Comparison of ENCODE assay signal across 8 cellular contexts in the genomic region with DNA sequence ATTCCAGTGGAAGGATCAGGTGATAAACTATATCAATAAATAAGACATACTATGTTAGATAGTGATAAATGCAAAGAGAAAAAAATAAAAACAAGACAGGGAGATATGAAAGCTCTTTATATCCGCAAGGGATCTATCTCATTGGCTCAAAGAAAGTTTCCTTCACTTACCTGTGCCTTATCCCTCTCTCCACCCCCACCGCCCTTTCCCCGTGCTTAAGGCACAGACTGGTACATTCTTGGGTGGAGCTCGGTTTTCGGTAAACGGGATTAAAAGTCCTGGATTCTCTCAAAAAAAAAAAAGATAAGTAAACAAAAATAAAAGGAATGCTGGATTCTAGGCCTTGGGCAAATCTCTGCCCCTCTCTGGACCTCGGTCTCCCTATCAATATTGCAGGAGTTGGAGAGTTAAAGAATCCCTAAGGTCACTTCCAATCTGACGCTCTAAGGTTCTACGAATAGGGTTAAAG. TPM values are rescaled to one million over a fixed set of nuclear protein-coding genes. Genes with fewer than 3 reads are reported as not detected.
DNase-seq lines count a peak whose midpoint lies in the region; ATAC-seq and TF ChIP-seq lines count a peak whose summit lies in the region.

No MANE protein-coding gene starts in this region.

- H3K9me3 ChIP-seq in mucosa of rectum (ENCODE audit: control insufficient read depth in 2 of 2, low read length in 2 of 2): no peaks in the 10 kb centered on the region

- H3K9ac ChIP-seq in mucosa of rectum (ENCODE audit: low read depth in 1 of 2, low read length in 2 of 2): peak overlapping the region; percentile 76 to 90

- H3K4me3 Mint-ChIP-seq in MCF 10A (ENCODE audit: unreplicated experiment): peak overlapping the region; percentile 92

- H3K27me3 Mint-ChIP-seq in MCF 10A (ENCODE audit: insufficient read depth, unreplicated experiment): no peaks in the 10 kb centered on the region

- DNase-seq in stimulated activated CD4-positive, alpha-beta T cell treated with anti-CD3 and anti-CD28 coated beads, Interleukin-15, amount 100 ng/mL, for 24 hours: peak; percentile 9
- DNase-seq in stimulated activated CD4-positive, alpha-beta T cell treated with anti-CD3 and anti-CD28 coated beads, Interleukin-4, amount 100 ng/mL, for 1 hour: no peak
- DNase-seq in MCF 10A (ENCODE audit: unreplicated experiment) (no peak), NCI-H2029 treated with DMSO at 0.1 percent for 48 hours (lab: John Stamatoyannopoulos, UW) (no peak), NCI-H2107 (lab: John Stamatoyannopoulos, UW) (no peak), putamen (ENCODE audit: low spot score) (no peak)

- intact Hi-C loops in MCF 10A (cut with micrococcal nuclease): loop anchor here (1.0 kb wide), 1 partner anchor 92 kb away; no protein-coding TSS in a partner anchor

- CTCF ChIA-PET in MCF 10A (lab: Yijun Ruan, JAX): interaction anchor here (0.6 kb wide), 1 partner anchor 106 kb away, joined by 3 read pairs; no protein-coding TSS in a partner anchor

- no peak for TF ChIP-seq CTCF in MCF 10A (IDR thresholded peaks at IDR 0.05; ENCODE audit: unreplicated experiment)

- ATAC-seq in HG02938 (IDR thresholded peaks at IDR 0.05; ENCODE audit: unreplicated experiment): no peak

- peaks cover 16% of the 10 kb centered on the region for H3K4me1 Mint-ChIP-seq in MCF 10A (ENCODE audit: insufficient read depth, unreplicated experiment)

- peak overlapping the region; percentile 72 to 95 for H3K4me3 ChIP-seq in mucosa of rectum (ENCODE audit: low read length in 2 of 2)

- peaks cover 28% of the 10 kb centered on the region in 2 donors for H3K4me1 ChIP-seq in mucosa of rectum (ENCODE audit: control insufficient read depth in 2 of 2, insufficient read depth in 2 of 2, low read length in 2 of 2)

- peak overlapping the region; percentile 99 for H3K27ac ChIP-seq in mucosa of rectum (ENCODE audit: low read depth in 2 of 2, low read length in 2 of 2)

- no peaks in the 10 kb centered on the region for H3K9me3 Mint-ChIP-seq in MCF 10A (ENCODE audit: unreplicated experiment)

- H3K27me3 ChIP-seq in mucosa of rectum (ENCODE audit: control insufficient read depth in 2 of 2, insufficient read depth in 2 of 2, low read length in 2 of 2): no peaks in the 10 kb centered on the region

- H3K36me3 Mint-ChIP-seq in MCF 10A (ENCODE audit: insufficient read depth, unreplicated experiment): peaks cover 27% of the 10 kb centered on the region

- H3K36me3 ChIP-seq in mucosa of rectum (ENCODE audit: control insufficient read depth in 2 of 2, insufficient read depth in 2 of 2, low read length in 2 of 2): peaks cover 4 to 6% of the 10 kb centered on the region in 2 donors

- H3K27ac Mint-ChIP-seq in MCF 10A (ENCODE audit: low read depth, unreplicated experiment): peak overlapping the region; percentile 100

- POLR2A ChIA-PET in MCF 10A (lab: Yijun Ruan, JAX): interaction anchor here (0.5 to 3.4 kb wide), 11 partner anchors 11 to 1098 kb away, joined by 3 to 36 read pairs (median 3); a partner anchor contains a TSS

- TSS peak; percentile 38 for BruUV-seq in MCF 10A (replicated peaks; lab: Mats Ljungman, UMichigan)

RNA-seq across cellular contexts. Expression of a gene that starts 0.6 kb away (rescaled TPM):
- 17.2 and 26.5 TPM in 2 replicates for total RNA-seq in MCF 10A (2022)

RNA-seq across cellular contexts. Expression of a gene that starts 2.0 kb away (rescaled TPM):
- 8.9 and 12.1 TPM in 2 replicates for total RNA-seq in MCF 10A (2022)

RNA-seq across cellular contexts. Expression of a gene that starts 50.2 kb away (rescaled TPM):
- total RNA-seq in MCF 10A (2022): not detected in 2 replicates

RNA-seq across cellular contexts. Expression of a gene that starts 58.8 kb away (rescaled TPM):
- not detected in 2 replicates for total RNA-seq in MCF 10A (2022)
